In the genomic region with DNA sequence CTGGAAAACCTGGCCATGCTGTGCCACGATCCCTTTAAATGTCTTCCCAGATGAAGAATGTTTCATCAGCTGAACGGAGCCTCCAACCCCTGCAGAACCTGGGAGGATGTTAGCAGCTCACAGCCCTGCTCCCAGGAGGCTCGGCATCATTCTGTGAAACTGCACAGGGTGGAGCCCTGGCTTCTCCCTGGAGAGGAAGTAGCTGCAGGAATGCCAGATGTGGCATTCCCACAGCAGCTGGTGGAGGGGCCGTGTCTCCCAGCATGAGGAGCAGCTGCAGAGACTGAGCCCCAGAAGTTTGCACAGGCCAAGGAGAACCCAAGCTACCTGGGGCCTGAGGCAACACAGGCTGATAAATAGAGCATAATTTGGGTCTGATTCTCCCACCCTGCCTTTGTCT, we compare ENCODE assay signal across 17 cellular contexts.
A peak's percentile ranks its signal among the peaks of the same experiment; 100 is the strongest.
DNase-seq lines count a peak whose midpoint lies in the region; ATAC-seq and TF ChIP-seq lines count a peak whose summit lies in the region.
"Had no signal": no experiment of that assay in that cellular context is flagged by ENCODE, and none has a peak within 500 bp of the region (broad histone marks: within the 10 kb centered on the region; RNA-seq: fewer than 3 reads in every experiment).

No MANE protein-coding gene starts in this region.

- no peak overlapping the region for H3K4me3 Mint-ChIP-seq in endothelial cell (ENCODE audit: unreplicated experiment)
- H3K4me3 Mint-ChIP-seq: activated naive CD8-positive, alpha-beta T cell treated with anti-CD3 and anti-CD28 coated beads, Interleukin-2, amount 50 U/mL, for 24 hours; activated T-cell treated with anti-CD3 and anti-CD28 coated beads, Interleukin-2, amount 50 U/mL, for 24 hours had no signal

- H3K4me1 ChIP-seq in BE2C: peaks cover 10% of the 10 kb centered on the region
- peaks cover 0 to 13% (median 3%) of the 10 kb centered on the region in 3 donors for H3K4me1 ChIP-seq in esophagus squamous epithelium
- H3K4me1 ChIP-seq in colonic mucosa: no peaks in the 10 kb centered on the region

- TF ChIP-seq POLR2A in esophagus squamous epithelium (IDR thresholded peaks at IDR 0.05): no peak

- H3K27ac ChIP-seq in esophagus squamous epithelium (no peak overlapping the region), colonic mucosa (no peak overlapping the region)
- H3K27ac ChIP-seq: ovary, thoracic aorta had no signal

- intact Hi-C loops in esophagus squamous epithelium (cut with DNase I): no loop called here
- intact Hi-C loops in colonic mucosa (cut with DNase I): no loop called here

- no peak overlapping the region for H3K27ac Mint-ChIP-seq in endothelial cell (ENCODE audit: unreplicated experiment)
- H3K27ac Mint-ChIP-seq: activated naive CD8-positive, alpha-beta T cell treated with anti-CD3 and anti-CD28 coated beads, Interleukin-2, amount 50 U/mL, for 24 hours; activated T-cell treated with anti-CD3 and anti-CD28 coated beads, Interleukin-2, amount 50 U/mL, for 24 hours had no signal

- H3K36me3 Mint-ChIP-seq in endothelial cell (ENCODE audit: low read depth, unreplicated experiment): no peaks in the 10 kb centered on the region

- H3K4me3 ChIP-seq in BE2C (ENCODE audit: low read depth, low read length) (peak overlapping the region; percentile 4; the same call in 1 of the 2 replicates), MG63 (no peak overlapping the region), esophagus squamous epithelium (no peak overlapping the region), colonic mucosa (no peak overlapping the region)
- H3K4me3 ChIP-seq: mucosa of descending colon, ovary, thoracic aorta had no signal

- no peaks in the 10 kb centered on the region for H3K9me3 Mint-ChIP-seq in endothelial cell (ENCODE audit: unreplicated experiment)
- H3K9me3 Mint-ChIP-seq: activated naive CD8-positive, alpha-beta T cell treated with anti-CD3 and anti-CD28 coated beads, Interleukin-2, amount 50 U/mL, for 24 hours; activated T-cell treated with anti-CD3 and anti-CD28 coated beads, Interleukin-2, amount 50 U/mL, for 24 hours had no signal

- no peak for ATAC-seq in HG03442 (IDR thresholded peaks at IDR 0.05; ENCODE audit: unreplicated experiment)
- ATAC-seq: activated naive CD8-positive, alpha-beta T cell treated with anti-CD3 and anti-CD28 coated beads, Interleukin-2, amount 50 U/mL, for 24 hours; mucosa of descending colon had no signal

- no peak overlapping the region for H3K9ac ChIP-seq in colonic mucosa (ENCODE audit: low read depth in 2 of 2, low read length in 2 of 2)

- no peak for TF ChIP-seq CTCF in BE2C (IDR thresholded peaks at IDR 0.05; ENCODE audit: low read depth, low read length)
- no peak for TF ChIP-seq CTCF in endothelial cell (IDR thresholded peaks at IDR 0.05; ENCODE audit: unreplicated experiment)
- TF ChIP-seq CTCF in esophagus squamous epithelium (IDR thresholded peaks at IDR 0.05): no peak
- no peak for TF ChIP-seq CTCF in colonic mucosa (IDR thresholded peaks at IDR 0.05)

- H3K27me3 ChIP-seq in BE2C (no peaks in the 10 kb centered on the region), MG63 (no peaks in the 10 kb centered on the region), esophagus squamous epithelium (no peaks in the 10 kb centered on the region), colonic mucosa (no peaks in the 10 kb centered on the region)
- H3K27me3 ChIP-seq: ovary had no signal

- no peaks in the 10 kb centered on the region for H3K36me3 ChIP-seq in BE2C
- no peaks in the 10 kb centered on the region for H3K36me3 ChIP-seq in MG63
- H3K36me3 ChIP-seq in esophagus squamous epithelium: no peaks in the 10 kb centered on the region
- no peaks in the 10 kb centered on the region for H3K36me3 ChIP-seq in colonic mucosa
- H3K36me3 ChIP-seq: ovary, thoracic aorta had no signal

- peaks cover 4% of the 10 kb centered on the region for H3K4me1 Mint-ChIP-seq in endothelial cell (ENCODE audit: unreplicated experiment)

- peak; percentile 74 for DNase-seq in BE2C
- peak; percentile 49 for DNase-seq in MG63
- DNase-seq in endothelial cell (ENCODE audit: low spot score): peak; percentile 6
- peak; percentile 31 for DNase-seq in kidney tubule cell (ENCODE audit: low spot score)
- DNase-seq in esophagus squamous epithelium (lab: John Stamatoyannopoulos, UW): no peak
- DNase-seq in colonic mucosa: no peak
- no peak for DNase-seq in T-helper 9 cell
- DNase-seq: activated CD4-positive, CD25-positive, alpha-beta regulatory T cell treated with anti-CD3 and anti-CD28 coated beads, Interleukin-2, amount 50 U/mL, for 72 hours; activated naive CD8-positive, alpha-beta T cell treated with anti-CD3 and anti-CD28 coated beads, Interleukin-2, amount 50 U/mL, for 24 hours; activated T-cell treated with anti-CD3 and anti-CD28 coated beads, Interleukin-2, amount 50 U/mL, for 24 hours; AML-193; DMS79 treated with DMSO at 0.1 percent for 48 hours; mucosa of descending colon; NCI-H2227 treated with DMSO at 0.1 percent for 48 hours; ovary had no signal

- H3K9me3 ChIP-seq in BE2C (no peaks in the 10 kb centered on the region), MG63 (no peaks in the 10 kb centered on the region), esophagus squamous epithelium (no peaks in the 10 kb centered on the region), colonic mucosa (no peaks in the 10 kb centered on the region)
- H3K9me3 ChIP-seq: mucosa of descending colon, ovary, thoracic aorta had no signal

- no peaks in the 10 kb centered on the region for H3K27me3 Mint-ChIP-seq in endothelial cell (ENCODE audit: unreplicated experiment)
- H3K27me3 Mint-ChIP-seq: activated naive CD8-positive, alpha-beta T cell treated with anti-CD3 and anti-CD28 coated beads, Interleukin-2, amount 50 U/mL, for 24 hours; activated T-cell treated with anti-CD3 and anti-CD28 coated beads, Interleukin-2, amount 50 U/mL, for 24 hours had no signal

- WGBS in esophagus squamous epithelium, 2 donors: 43 to 57% methylated on average over 2 to 4 of the region's 4 CpGs

Comparison
In these comparisons a context has a peak if more than half of its experiments do, and no peak if none do; other contexts are left out.
1. DNase-seq: peak in BE2C (single experiment), MG63 (single experiment), endothelial cell (single experiment) and kidney tubule cell (single experiment); none in esophagus squamous epithelium (single experiment), colonic mucosa (single experiment) and T-helper 9 cell (single experiment).